25 cellular contexts compared by ENCODE assay signal in the genomic region with DNA sequence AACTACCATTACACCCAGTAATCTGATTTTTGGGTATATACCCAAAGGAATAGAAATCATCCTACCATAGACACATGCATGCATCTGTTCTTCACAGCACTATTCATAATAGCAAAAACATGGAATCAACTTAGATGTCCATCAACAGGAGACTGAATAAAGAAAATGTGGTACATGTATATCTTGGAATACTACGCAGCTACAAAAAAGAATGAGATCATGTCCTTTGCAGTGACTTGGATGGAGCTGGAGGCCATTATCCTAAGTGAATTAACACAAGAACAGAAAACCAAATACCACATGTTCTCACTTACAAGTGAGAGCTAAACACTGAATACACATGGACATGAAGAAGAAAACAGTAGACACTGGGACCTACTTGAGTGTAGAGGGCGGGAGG.
"Had no signal": no experiment of that assay in that cellular context is flagged by ENCODE, and none has a peak within 500 bp of the region (broad histone marks: within the 10 kb centered on the region; RNA-seq: fewer than 3 reads in every experiment).

No MANE protein-coding gene starts in this region.

- H3K4me3 ChIP-seq: colonic mucosa, coronary artery, dorsolateral prefrontal cortex, esophagus muscularis mucosa, esophagus squamous epithelium, gastrocnemius medialis, gastroesophageal sphincter, heart left ventricle, heart right ventricle, hepatocyte had no signal

- H3K9me3 ChIP-seq: colonic mucosa, esophagus muscularis mucosa, esophagus squamous epithelium, gastrocnemius medialis, gastroesophageal sphincter had no signal

- H3K4me1 ChIP-seq: colonic mucosa, esophagus muscularis mucosa, esophagus squamous epithelium, foreskin keratinocyte, gastroesophageal sphincter had no signal

- H2AFZ ChIP-seq: hepatocyte had no signal

- DNase-seq: colonic mucosa; cortex of kidney; dermis blood vessel endothelial cell; dorsolateral prefrontal cortex; effector CD4-positive, alpha-beta T cell; effector CD8-positive, alpha-beta T cell; effector memory CD4-positive, alpha-beta T cell; effector memory CD8-positive, alpha-beta T cell; erythroblast; esophagus squamous epithelium; foreskin fibroblast; foreskin keratinocyte; foreskin melanocyte; gastrocnemius medialis; glutamatergic neuron; head of caudate nucleus; heart left ventricle; heart right ventricle had no signal

- H3K4me2 ChIP-seq: hepatocyte had no signal

- ATAC-seq: effector memory CD8-positive, alpha-beta T cell; esophagus mucosa; foreskin keratinocyte; gastrocnemius medialis; gastroesophageal sphincter; heart left ventricle; heart right ventricle had no signal

- H3K27ac Mint-ChIP-seq: dendritic cell treated with granulocyte-macrophage colony-stimulating factor and Interleukin-4, amounts not matched to agents 40 ng/mL and 50 ng/mL, for 4 days; effector memory CD8-positive, alpha-beta T cell had no signal

- H3K27me3 ChIP-seq: colonic mucosa, dorsolateral prefrontal cortex, esophagus muscularis mucosa, esophagus squamous epithelium, foreskin keratinocyte, gastrocnemius medialis, gastroesophageal sphincter, heart left ventricle, heart right ventricle, hepatocyte had no signal

- H3K9me3 Mint-ChIP-seq: dendritic cell treated with granulocyte-macrophage colony-stimulating factor and Interleukin-4, amounts not matched to agents 40 ng/mL and 50 ng/mL, for 4 days; effector memory CD8-positive, alpha-beta T cell had no signal

- H3K79me2 ChIP-seq: hepatocyte had no signal

- H3K4me3 Mint-ChIP-seq: dendritic cell treated with granulocyte-macrophage colony-stimulating factor and Interleukin-4, amounts not matched to agents 40 ng/mL and 50 ng/mL, for 4 days; effector memory CD8-positive, alpha-beta T cell had no signal

- H3K36me3 ChIP-seq: colonic mucosa, esophagus muscularis mucosa, esophagus squamous epithelium, gastrocnemius medialis, gastroesophageal sphincter, heart left ventricle, heart right ventricle had no signal

- H3K27me3 Mint-ChIP-seq: dendritic cell treated with granulocyte-macrophage colony-stimulating factor and Interleukin-4, amounts not matched to agents 40 ng/mL and 50 ng/mL, for 4 days; effector memory CD8-positive, alpha-beta T cell had no signal

- H3K27ac ChIP-seq: colonic mucosa, coronary artery, dorsolateral prefrontal cortex, epithelial cell of prostate, esophagus muscularis mucosa, esophagus squamous epithelium, foreskin keratinocyte, gastrocnemius medialis, gastroesophageal sphincter, heart left ventricle, heart right ventricle, hepatocyte had no signal
